In genomic region chr10:50417906-50418697, GRCh38 we compare ENCODE assay signal across 8 cellular contexts.
DNase-seq lines count a peak whose midpoint lies in the region; ATAC-seq, FAIRE-seq and TF ChIP-seq lines count a peak whose summit lies in the region.

No MANE protein-coding gene starts in this region.

- TF ChIP-seq POLR2A in A549 (IDR thresholded peaks at IDR 0.05; ENCODE audit: low read length) (no peak), uterus (IDR thresholded peaks at IDR 0.05) (no peak)

- H3K9me3 Mint-ChIP-seq in activated naive CD4-positive, alpha-beta T cell treated with anti-CD3 and anti-CD28 coated beads, Interleukin-2, amount 50 U/mL, for 24 hours: no peaks in the 10 kb centered on the region

- H4K20me1 ChIP-seq in osteoblast (ENCODE audit: insufficient read depth, low read length): no peaks in the 10 kb centered on the region

- H3K4me3 ChIP-seq in A549: peak overlapping the region; percentile 58
- peak overlapping the region; percentile 75 for H3K4me3 ChIP-seq in osteoblast (ENCODE audit: insufficient read depth, low read length)
- peak overlapping the region; percentile 67 to 68 for H3K4me3 ChIP-seq in uterus

- H3K36me3 ChIP-seq in osteoblast (ENCODE audit: insufficient read depth, low read length) (no peaks in the 10 kb centered on the region), uterus (no peaks in the 10 kb centered on the region)

- peak overlapping the region; percentile 86 to 96 for H3K27ac ChIP-seq in A549
- H3K27ac ChIP-seq in osteoblast (ENCODE audit: low read depth, low read length): peak overlapping the region; percentile 59
- peak overlapping the region; percentile 68 to 79 for H3K27ac ChIP-seq in uterus

- CTCF ChIA-PET in A549 (lab: Yijun Ruan, JAX): interaction anchor here (0.8 to 1.9 kb wide), 4 partner anchors 15 to 204 kb away, joined by 3 to 7 read pairs (median 3); no protein-coding TSS in a partner anchor

- H3K27ac Mint-ChIP-seq in activated naive CD4-positive, alpha-beta T cell treated with anti-CD3 and anti-CD28 coated beads, Interleukin-2, amount 50 U/mL, for 24 hours: no peak overlapping the region

- intact Hi-C loops in Right ventricle myocardium inferior (cut with DNase I): loop anchor here (2.0 to 10.0 kb wide), 3 partner anchors 46 to 207 kb away; no protein-coding TSS in a partner anchor
- intact Hi-C loops in uterus (cut with DNase I; ENCODE audit: low total_unique reads): no loop called here

- POLR2A ChIA-PET in A549 (lab: Yijun Ruan, JAX): interaction anchor here (0.8 to 1.9 kb wide), 7 partner anchors 12 to 207 kb away, joined by 3 to 24 read pairs (median 3); partner anchors contain the start of gene SGMS1

- H3K4me1 ChIP-seq in A549: peaks cover 41% of the 10 kb centered on the region
- H3K4me1 ChIP-seq in osteoblast (ENCODE audit: insufficient read depth, low read length): peaks cover 9% of the 10 kb centered on the region
- no peaks in the 10 kb centered on the region for H3K4me1 ChIP-seq in uterus

- H3K9me3 ChIP-seq in A549 (no peaks in the 10 kb centered on the region), osteoblast (ENCODE audit: low read depth, low read length) (no peaks in the 10 kb centered on the region), uterus (no peaks in the 10 kb centered on the region)

- H2AFZ ChIP-seq in osteoblast (ENCODE audit: low read length): peak overlapping the region; percentile 56

- peak; percentile 94 to 97 for ATAC-seq in A549
- peak; percentile 45 for ATAC-seq in GM18520 (IDR thresholded peaks at IDR 0.05; ENCODE audit: unreplicated experiment)
- ATAC-seq in HG02970 (IDR thresholded peaks at IDR 0.05; ENCODE audit: low FRiP score, unreplicated experiment): peak; percentile 58
- peak; percentile 92 for ATAC-seq in Right ventricle myocardium inferior

- peaks cover 45% of the 10 kb centered on the region for H3K79me2 ChIP-seq in osteoblast (ENCODE audit: insufficient read depth, low read length)

- peak; percentile 13 for FAIRE-seq in A549 (lab: Jason Lieb, UNC)

- H3K4me2 ChIP-seq in A549 (peak overlapping the region; percentile 97), osteoblast (ENCODE audit: insufficient read depth, low read length) (peak overlapping the region; percentile 82)

- under 1% methylated on average over 38 of the region's 61 CpGs for WGBS in A549 (ENCODE audit: missing lambda C conversion rate)

- TF ChIP-seq EP300 in A549 (IDR thresholded peaks at IDR 0.05): no peak

- 0 out of 3 replicates have a peak, but pooled peaks have one; percentile 11 for TF ChIP-seq CTCF in A549 (IDR thresholded peaks at IDR 0.05)
- peak; percentile 6 for TF ChIP-seq CTCF in osteoblast (IDR thresholded peaks at IDR 0.05; ENCODE audit: extremely low read depth, low read depth, low read length)
- peak in 1 of 4 experiments; percentile 27 for TF ChIP-seq CTCF in uterus (IDR thresholded peaks at IDR 0.05)

- peak overlapping the region; percentile 89 for H3K4me3 Mint-ChIP-seq in activated naive CD4-positive, alpha-beta T cell treated with anti-CD3 and anti-CD28 coated beads, Interleukin-2, amount 50 U/mL, for 24 hours

- H3K4me1 Mint-ChIP-seq in activated naive CD4-positive, alpha-beta T cell treated with anti-CD3 and anti-CD28 coated beads, Interleukin-2, amount 50 U/mL, for 24 hours: peaks cover 53% of the 10 kb centered on the region

- peak in 1 of 2 experiments; percentile 41; a peak in 1 of 5 replicates for TF ChIP-seq RAD21 in A549 (conservative IDR thresholded peaks at IDR 0.05 in 1 of 2, IDR thresholded peaks at IDR 0.05 in 1 of 2)

- H3K36me3 Mint-ChIP-seq in activated naive CD4-positive, alpha-beta T cell treated with anti-CD3 and anti-CD28 coated beads, Interleukin-2, amount 50 U/mL, for 24 hours: peaks cover 8% of the 10 kb centered on the region

- H3K27me3 Mint-ChIP-seq in activated naive CD4-positive, alpha-beta T cell treated with anti-CD3 and anti-CD28 coated beads, Interleukin-2, amount 50 U/mL, for 24 hours: no peaks in the 10 kb centered on the region

- H3K27me3 ChIP-seq in osteoblast (ENCODE audit: insufficient read depth, low read length) (no peaks in the 10 kb centered on the region), uterus (no peaks in the 10 kb centered on the region)

- DNase-seq in A549 (ENCODE audit: low read depth in 1 of 2, low spot score in 1 of 2) (peak; percentile 86 to 92), OCI-M1 (lab: John Stamatoyannopoulos, UW) (peak; percentile 93), Right ventricle myocardium inferior (ENCODE audit: missing footprints) (peak; percentile 88), osteoblast (ENCODE audit: insufficient read length, low spot score, missing footprints) (peak; percentile 93), uterus (peak; percentile 51 to 52)

TF ChIP-seq in A549, 52 proteins besides CTCF, POLR2A, EP300 and RAD21:
- peak; percentile 48; the same call in 1 of the 2 replicates for TF ChIP-seq MAX (IDR thresholded peaks at IDR 0.05)
- TF ChIP-seq E2F6 (IDR thresholded peaks at IDR 0.05; ENCODE audit: borderline replicate concordance, low read depth): no peak
- TF ChIP-seq ZSCAN20 (CRISPR knock-in tag; IDR thresholded peaks at IDR 0.05): no peak
- TF ChIP-seq ESRRA (IDR thresholded peaks at IDR 0.05; ENCODE audit: borderline replicate concordance, low read length): 0 out of 2 replicates have a peak, but pooled peaks have one; percentile 10
- peak; percentile 52; the same call in 1 of the 2 replicates for TF ChIP-seq PHF8 (IDR thresholded peaks at IDR 0.05; ENCODE audit: borderline replicate concordance, low read depth)
- 0 out of 3 replicates have a peak, but pooled peaks have one; percentile 51 for TF ChIP-seq BCL3 (IDR thresholded peaks at IDR 0.05)
- TF ChIP-seq ELK1 (IDR thresholded peaks at IDR 0.05; ENCODE audit: low read depth, low read length): no peak
- TF ChIP-seq FOSL2 (IDR thresholded peaks at IDR 0.05): no peak
- TF ChIP-seq FOSL2 (CRISPR knock-in tag; IDR thresholded peaks at IDR 0.05): peak; percentile 71
- TF ChIP-seq SMC3 (IDR thresholded peaks at IDR 0.05): 0 out of 3 replicates have a peak, but pooled peaks have one; percentile 11
- peak; percentile 87 for TF ChIP-seq MAFK (IDR thresholded peaks at IDR 0.05; ENCODE audit: partially characterized antibody)
- TF ChIP-seq JUN (IDR thresholded peaks at IDR 0.05): peak in 1 of 2 experiments; percentile 66; a peak in 3 of 5 replicates
- no peak for TF ChIP-seq RCOR1 (IDR thresholded peaks at IDR 0.05; ENCODE audit: low read depth, low read length)

Comparison
In these comparisons a context has a peak if more than half of its experiments do, and no peak if none do; other contexts are left out.
1. Peak in every context shown above with its lines: DNase-seq, ATAC-seq, H3K4me3 ChIP-seq and H3K27ac ChIP-seq.
2. ATAC-seq: peak in every context shown above with its lines; median percentile 96 in A549; 92 in Right ventricle myocardium inferior; 58 in HG02970; 45 in GM18520.